23 cellular contexts compared by ENCODE assay signal in the genomic region with DNA sequence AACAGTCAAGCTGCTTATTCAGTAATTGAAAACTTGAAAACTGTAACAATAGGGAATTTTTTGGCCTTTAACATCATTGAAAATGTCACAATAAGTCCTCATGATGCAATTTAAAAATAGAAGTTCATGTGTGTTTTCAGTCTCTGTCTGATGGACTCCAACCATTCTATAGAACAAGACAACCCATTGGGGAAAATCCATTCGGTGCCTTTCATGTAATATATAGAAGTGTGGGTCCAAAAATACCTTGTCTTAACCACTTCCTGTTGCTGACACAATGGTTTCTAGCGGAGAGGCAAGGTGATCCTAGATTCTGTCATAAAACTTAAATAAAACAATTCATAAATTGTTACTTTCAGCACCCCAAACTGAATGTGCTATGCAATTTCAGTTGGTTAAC.
DNase-seq lines count a peak whose midpoint lies in the region; ATAC-seq, FAIRE-seq and TF ChIP-seq lines count a peak whose summit lies in the region.
"Had no signal": no experiment of that assay in that cellular context is flagged by ENCODE, and none has a peak within 500 bp of the region (broad histone marks: within the 10 kb centered on the region; RNA-seq: fewer than 3 reads in every experiment).

No MANE protein-coding gene starts in this region.

- H3K4me3 Mint-ChIP-seq in chondrocyte (ENCODE audit: unreplicated experiment): no peak overlapping the region
- H3K4me3 Mint-ChIP-seq: activated naive CD8-positive, alpha-beta T cell treated with anti-CD3 and anti-CD28 coated beads, Interleukin-2, amount 10 ng/mL, durations not matched to agents 7 days and 5 days; brain; CD4-positive, alpha-beta T cell; T-helper 17 cell; WTC11 had no signal

- no peaks in the 10 kb centered on the region for H3K4me1 Mint-ChIP-seq in chondrocyte (ENCODE audit: low read depth)
- H3K4me1 Mint-ChIP-seq: activated naive CD8-positive, alpha-beta T cell treated with anti-CD3 and anti-CD28 coated beads, Interleukin-2, amount 10 ng/mL, durations not matched to agents 7 days and 5 days; T-helper 17 cell; WTC11 had no signal

- H3K9me3 Mint-ChIP-seq in chondrocyte (ENCODE audit: low read depth): no peaks in the 10 kb centered on the region
- H3K9me3 Mint-ChIP-seq: activated naive CD8-positive, alpha-beta T cell treated with anti-CD3 and anti-CD28 coated beads, Interleukin-2, amount 10 ng/mL, durations not matched to agents 7 days and 5 days; WTC11 had no signal

- in situ Hi-C loops in GM13976 (cut with MboI; ENCODE audit: low sequenced_read_pairs, unreplicated experiment): no loop called here

- no peak overlapping the region for H3K27ac Mint-ChIP-seq in chondrocyte (ENCODE audit: unreplicated experiment)
- H3K27ac Mint-ChIP-seq: activated naive CD8-positive, alpha-beta T cell treated with anti-CD3 and anti-CD28 coated beads, Interleukin-2, amount 10 ng/mL, durations not matched to agents 7 days and 5 days; brain; CD4-positive, alpha-beta T cell; T-helper 17 cell; WTC11 had no signal

- no peak for FAIRE-seq in HTR-8/SVneo (lab: Jason Lieb, UNC)
- FAIRE-seq: islet of Langerhans had no signal

- no peaks in the 10 kb centered on the region for H3K36me3 Mint-ChIP-seq in chondrocyte (ENCODE audit: low read depth)
- H3K36me3 Mint-ChIP-seq: activated naive CD8-positive, alpha-beta T cell treated with anti-CD3 and anti-CD28 coated beads, Interleukin-2, amount 10 ng/mL, durations not matched to agents 7 days and 5 days; brain; WTC11 had no signal

- H3K27me3 Mint-ChIP-seq in chondrocyte (ENCODE audit: low read depth): no peaks in the 10 kb centered on the region
- H3K27me3 Mint-ChIP-seq: activated naive CD8-positive, alpha-beta T cell treated with anti-CD3 and anti-CD28 coated beads, Interleukin-2, amount 10 ng/mL, durations not matched to agents 7 days and 5 days; brain; CD4-positive, alpha-beta T cell; T-helper 17 cell had no signal

- DNase-seq in GM13976 (ENCODE audit: low spot score) (peak; percentile 6), NCI-H1048 (lab: John Stamatoyannopoulos, UW) (no peak), HTR-8/SVneo (ENCODE audit: insufficient read length, low spot score) (no peak), SW 1271 (lab: John Stamatoyannopoulos, UW) (no peak), chondrocyte (ENCODE audit: low spot score) (no peak)
- DNase-seq: activated naive CD8-positive, alpha-beta T cell treated with anti-CD3 and anti-CD28 coated beads, Interleukin-2, amount 10 ng/mL, durations not matched to agents 7 days and 5 days; activated T-cell treated with anti-CD3 and anti-CD28 coated beads, Interleukin-2, amount 50 U/mL, for 48 hours; CD4-positive, alpha-beta T cell; cortex of kidney; HCEC 1CT; lower lobe of right lung; NCI-H524 treated with DMSO at 0.1 percent for 48 hours; right cardiac atrium; SIG-M5; stimulated activated naive CD4-positive, alpha-beta T cell; T-helper 17 cell; transverse colon had no signal

- peak; percentile 59 for ATAC-seq in GM19372 (IDR thresholded peaks at IDR 0.05; ENCODE audit: low read depth, unreplicated experiment)
- peak; percentile 77 for ATAC-seq in HG02840 (IDR thresholded peaks at IDR 0.05; ENCODE audit: low FRiP score, unreplicated experiment)
- peak; percentile 80 for ATAC-seq in HG03432 (IDR thresholded peaks at IDR 0.05; ENCODE audit: unreplicated experiment)
- ATAC-seq: lower lobe of right lung, right cardiac atrium, T-helper 17 cell, WTC11 had no signal

- TF ChIP-seq CTCF in GM13976 (IDR thresholded peaks at IDR 0.05; ENCODE audit: borderline replicate concordance, control extremely low read depth, extremely low read depth, insufficient read depth, missing control alignments) (no peak), chondrocyte (IDR thresholded peaks at IDR 0.05) (no peak)
